ENCODE assay signal across 25 cellular contexts in the genomic region with DNA sequence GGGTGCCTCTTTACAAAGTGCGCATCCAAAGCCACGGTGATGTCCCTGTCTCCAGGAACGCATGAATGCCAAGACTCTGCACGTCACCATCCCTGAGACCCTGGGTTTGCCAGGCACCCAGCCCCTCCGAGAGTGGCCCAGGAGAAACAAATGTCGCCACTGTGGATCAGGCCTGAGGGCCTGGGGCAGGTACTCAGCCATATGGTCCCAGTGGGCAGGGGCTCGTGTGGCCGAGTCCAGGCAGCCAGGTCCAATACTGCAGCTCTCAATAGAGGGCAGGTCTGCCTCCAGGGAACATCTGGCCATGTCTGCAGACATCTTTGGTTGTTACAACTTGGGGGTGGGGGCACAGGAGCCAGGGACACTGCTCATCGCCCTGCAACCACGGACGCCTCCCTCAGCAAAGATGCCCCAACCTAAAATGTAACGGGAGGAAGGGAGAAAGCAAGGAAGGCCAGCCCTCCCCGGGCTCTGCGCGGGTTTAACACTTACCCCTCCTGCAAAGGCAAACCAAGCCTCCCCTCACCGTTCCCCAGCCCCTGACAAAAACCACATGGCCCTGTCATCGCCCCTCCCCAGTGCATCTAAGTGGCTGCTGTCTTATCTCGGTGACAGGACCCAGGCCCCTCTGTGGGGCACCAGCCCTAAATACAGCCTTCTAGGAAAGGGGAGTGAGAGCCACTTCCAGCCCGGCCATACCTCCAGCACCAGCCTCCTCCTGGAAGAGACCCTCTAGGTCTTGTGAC. TPM values are rescaled to one million over a fixed set of nuclear protein-coding genes. Genes with fewer than 3 reads are reported as not detected.
DNase-seq lines count a peak whose midpoint lies in the region; ATAC-seq and TF ChIP-seq lines count a peak whose summit lies in the region.
"Had no signal": no experiment of that assay in that cellular context is flagged by ENCODE, and none has a peak within 500 bp of the region (broad histone marks: within the 10 kb centered on the region; RNA-seq: fewer than 3 reads in every experiment).

No MANE protein-coding gene starts in this region.

- no peak overlapping the region for H3K4me3 Mint-ChIP-seq in endodermal cell
- no peak overlapping the region for H3K4me3 Mint-ChIP-seq in progenitor cell of endocrine pancreas (ENCODE audit: low read depth)
- H3K4me3 Mint-ChIP-seq: HFFc6, T-cell had no signal

- peak; percentile 16 for DNase-seq in NK-92 treated with Interleukin-12 subunit alpha and Interleukin-12 subunit beta, amount 100 ng/mL, for 24 hours (lab: John Stamatoyannopoulos, UW)
- DNase-seq in NK-92 (lab: John Stamatoyannopoulos, UW; ENCODE audit: unreplicated experiment) (no peak), endodermal cell (no peak), mesenchymal stem cell (peak; percentile 18), progenitor cell of endocrine pancreas (ENCODE audit: low spot score, unreplicated experiment) (no peak), spleen (no peak)
- DNase-seq: activated CD4-positive, alpha-beta T cell treated with anti-CD3 and anti-CD28 coated beads for 4 hours; activated naive CD4-positive, alpha-beta T cell treated with anti-CD3 and anti-CD28 coated beads, Interleukin-2, amount 50 U/mL, for 16 hours; activated T-cell treated with anti-CD3 and anti-CD28 coated beads, Interleukin-2, amount 50 U/mL, for 48 hours; DMS79 treated with DMSO at 0.1 percent for 48 hours; HFFc6; hippocampal formation; Kasumi-1; NCI-H1694 treated with DMSO at 0.1 percent for 48 hours; NCI-H69; OCI-M1; SHP77; stimulated activated CD4-positive, alpha-beta T cell treated with anti-CD3 and anti-CD28 coated beads, Interleukin-4, amount 100 ng/mL, for 1 hour; stimulated activated naive CD4-positive, alpha-beta T cell treated with Interleukin-2 at 50 U/mL for 16 hours had no signal

- WGBS in endodermal cell (ENCODE audit: insufficient coverage in 1 of 2, insufficient read length in 1 of 2), 2 experiments, result 85 to 88% methylated on average over 10 to 19 of the region's 19 CpGs
- 37% methylated on average over 16 of the region's 19 CpGs for WGBS in mesenchymal stem cell
- 63 to 78% (median 72%) methylated on average over 14 to 19 of the region's 19 CpGs for WGBS in spleen, 5 donors

- intact Hi-C loops in spleen (cut with DNase I; ENCODE audit: low total_unique reads), result no loop called here

- peaks cover 50% of the 10 kb centered on the region for H3K36me3 Mint-ChIP-seq in endodermal cell (ENCODE audit: low read depth)
- no peaks in the 10 kb centered on the region for H3K36me3 Mint-ChIP-seq in progenitor cell of endocrine pancreas (ENCODE audit: insufficient read depth)
- H3K36me3 Mint-ChIP-seq: T-cell had no signal

- H3K79me1 ChIP-seq in mesenchymal stem cell (replicated peaks; ENCODE audit: low read length, poor library complexity, severe bottlenecking), result no peaks in the 10 kb centered on the region

- H3K36me3 ChIP-seq in endodermal cell (ENCODE audit: control insufficient read depth, insufficient read depth, low read length) (peaks cover 17% of the 10 kb centered on the region), mesenchymal stem cell (ENCODE audit: control insufficient read depth in 1 of 2, insufficient read depth in 2 of 2, low read depth in 1 of 2, low read length in 2 of 2) (no peaks in the 10 kb centered on the region), spleen (no peaks in the 10 kb centered on the region)

- no peak overlapping the region for H3K4ac ChIP-seq in mesenchymal stem cell (ENCODE audit: low read depth in 1 of 2, low read length in 2 of 2)

- no peak overlapping the region for H2BK12ac ChIP-seq in mesenchymal stem cell (ENCODE audit: low read length in 2 of 2)

- H3K27me3 ChIP-seq in endodermal cell (ENCODE audit: control insufficient read depth, insufficient read depth, low read length, poor library complexity, severe bottlenecking) (no peaks in the 10 kb centered on the region), mesenchymal stem cell (ENCODE audit: control insufficient read depth in 1 of 2, insufficient read depth in 1 of 2, low read length in 2 of 2) (no peaks in the 10 kb centered on the region), spleen (replicated peaks in 1 of 7) (peaks cover 0 to 50% (median 10%) of the 10 kb centered on the region in 7 donors)
- H3K27me3 ChIP-seq: tibial nerve had no signal

- H3K4me3 ChIP-seq in endodermal cell (ENCODE audit: low read length) (no peak overlapping the region), mesenchymal stem cell (ENCODE audit: insufficient read depth in 1 of 2, low read depth in 1 of 2, low read length in 2 of 2) (no peak overlapping the region), spleen (no peak overlapping the region)
- H3K4me3 ChIP-seq: dorsolateral prefrontal cortex, tibial nerve had no signal

- ATAC-seq in HG02610 (IDR thresholded peaks at IDR 0.05; ENCODE audit: unreplicated experiment), result no peak
- ATAC-seq in GM21619 (IDR thresholded peaks at IDR 0.05; ENCODE audit: unreplicated experiment), result no peak
- ATAC-seq: T-cell had no signal

- H3K27ac Mint-ChIP-seq in endodermal cell, result peak overlapping the region; percentile 55
- H3K27ac Mint-ChIP-seq in progenitor cell of endocrine pancreas, result peak overlapping the region; percentile 56
- H3K27ac Mint-ChIP-seq: HFFc6, T-cell had no signal

- peaks cover 4% of the 10 kb centered on the region for H3K4me1 ChIP-seq in endodermal cell (ENCODE audit: control insufficient read depth, insufficient read depth, low read length)
- H3K4me1 ChIP-seq in mesenchymal stem cell (ENCODE audit: control insufficient read depth, insufficient read depth, low read depth, low read length), result peaks cover 16% of the 10 kb centered on the region
- no peaks in the 10 kb centered on the region for H3K4me1 ChIP-seq in spleen

- peaks cover 7% of the 10 kb centered on the region for H3K9me3 ChIP-seq in endodermal cell (ENCODE audit: control insufficient read depth, low read length)
- no peaks in the 10 kb centered on the region for H3K9me3 ChIP-seq in mesenchymal stem cell (ENCODE audit: control insufficient read depth, low read length)
- peaks cover 0 to 15% (median 0%) of the 10 kb centered on the region in 8 donors for H3K9me3 ChIP-seq in spleen

- no peak overlapping the region for H3K23ac ChIP-seq in mesenchymal stem cell (ENCODE audit: low read length in 2 of 2)

- peaks cover 20% of the 10 kb centered on the region for H3K4me1 Mint-ChIP-seq in endodermal cell
- H3K4me1 Mint-ChIP-seq in progenitor cell of endocrine pancreas (ENCODE audit: low read depth), result no peaks in the 10 kb centered on the region

- no peak overlapping the region for H2BK15ac ChIP-seq in mesenchymal stem cell (ENCODE audit: low read depth, poor library complexity, severe bottlenecking)

- TF ChIP-seq POLR2A in spleen (IDR thresholded peaks at IDR 0.05), result no peak

- no peak overlapping the region for H3K14ac ChIP-seq in mesenchymal stem cell (ENCODE audit: low read length in 2 of 2)

- H3K27me3 Mint-ChIP-seq in endodermal cell (ENCODE audit: insufficient read depth), result no peaks in the 10 kb centered on the region
- no peaks in the 10 kb centered on the region for H3K27me3 Mint-ChIP-seq in progenitor cell of endocrine pancreas

- no peak overlapping the region for H2BK120ac ChIP-seq in mesenchymal stem cell (ENCODE audit: low read depth, low read length)

- H3K9me3 Mint-ChIP-seq in endodermal cell (no peaks in the 10 kb centered on the region), progenitor cell of endocrine pancreas (ENCODE audit: low read depth) (no peaks in the 10 kb centered on the region)

- H2AFZ ChIP-seq in mesenchymal stem cell (ENCODE audit: low read depth, low read length), result no peak overlapping the region

- TF ChIP-seq CTCF in endodermal cell (conservative IDR thresholded peaks at IDR 0.05) (no peak), progenitor cell of endocrine pancreas (IDR thresholded peaks at IDR 0.05; ENCODE audit: unreplicated experiment) (no peak), spleen (IDR thresholded peaks at IDR 0.05 in 8 of 11, conservative IDR thresholded peaks at IDR 0.05 in 3 of 11) (no peak)

- no peak overlapping the region for H4K91ac ChIP-seq in mesenchymal stem cell (ENCODE audit: low read length)

- H3K9ac ChIP-seq in endodermal cell (ENCODE audit: extremely low read depth, low read length, poor library complexity, severe bottlenecking) (no peak overlapping the region), mesenchymal stem cell (ENCODE audit: low read length) (no peak overlapping the region)

- no peak overlapping the region for H4K8ac ChIP-seq in mesenchymal stem cell (ENCODE audit: low read length)

- no peak overlapping the region for H2BK5ac ChIP-seq in mesenchymal stem cell (ENCODE audit: low read depth, low read length, poor library complexity, severe bottlenecking)

- no peak overlapping the region for H3K4me2 ChIP-seq in mesenchymal stem cell (ENCODE audit: low read length, poor library complexity, severe bottlenecking)

- H3K27ac ChIP-seq in endodermal cell (ENCODE audit: low read depth, low read length) (no peak overlapping the region), mesenchymal stem cell (ENCODE audit: low read length, poor library complexity, severe bottlenecking) (no peak overlapping the region), spleen (no peak overlapping the region)
- H3K27ac ChIP-seq: 22Rv1, dorsolateral prefrontal cortex, tibial nerve had no signal

- no peak overlapping the region for H3K18ac ChIP-seq in mesenchymal stem cell (ENCODE audit: low read depth in 1 of 2, low read length in 2 of 2)

- H2AK5ac ChIP-seq in mesenchymal stem cell (ENCODE audit: low read length, severe bottlenecking), result no peak overlapping the region

RNA-seq across cellular contexts. Expression of a gene that starts 10.3 kb away (rescaled TPM):
- total RNA-seq in endodermal cell (1 to 10 TPM; 1.2 to 1.8 TPM), progenitor cell of endocrine pancreas (0.07 and 0.10 TPM in 2 replicates), spleen (under 1 TPM in 3 of 7 donors, not detected in 4; 0.15 to 0.34 (median 0.26) TPM)
- polyA plus RNA-seq in endodermal cell (2013, experiment 1 of 2), result 0.11 TPM
- polyA plus RNA-seq in endodermal cell (2013, experiment 2 of 2), result 0.21 TPM
- polyA plus RNA-seq in mesenchymal stem cell (2013, experiment 1 of 2), result not detected
- not detected for polyA plus RNA-seq in mesenchymal stem cell (2013, experiment 2 of 2)
- not detected for polyA plus RNA-seq in spleen
- total RNA-seq: HFFc6, T-cell had no signal

RNA-seq across cellular contexts. Expression of a gene that starts 11.4 kb away (rescaled TPM):
- total RNA-seq in endodermal cell, result 10 to 100 TPM; 34.9 to 47.6 TPM
- 15.4 TPM for polyA plus RNA-seq in endodermal cell (2013, experiment 1 of 2)
- polyA plus RNA-seq in endodermal cell (2013, experiment 2 of 2), result 17.9 TPM
- 0.18 TPM for polyA plus RNA-seq in mesenchymal stem cell (2013, experiment 1 of 2)
- 0.23 TPM for polyA plus RNA-seq in mesenchymal stem cell (2013, experiment 2 of 2)
- 1.8 and 2.0 TPM in 2 replicates for total RNA-seq in progenitor cell of endocrine pancreas
- total RNA-seq in spleen, result 1 to 10 TPM in 6 of 7 donors, under 1 TPM in 1; 0.74 to 2.8 (median 1.7) TPM
- polyA plus RNA-seq in spleen, result under 1 TPM; 0.24 to 0.93 (median 0.63) TPM

Comparison
In these comparisons a context has a peak if more than half of its experiments do, and no peak if none do; other contexts are left out.
1. DNase-seq: peak in NK-92 treated with Interleukin-12 subunit alpha and Interleukin-12 subunit beta, amount 100 ng/mL, for 24 hours (single experiment) and mesenchymal stem cell (single experiment); none in NK-92 (single experiment), endodermal cell (single experiment), progenitor cell of endocrine pancreas (single experiment) and spleen (single experiment).
2. RNA of a gene that starts 11.4 kb away (total RNA-seq): 34.9 to 47.6 TPM in endodermal cell; 1.8 to 2.0 TPM in progenitor cell of endocrine pancreas and 0.74 to 2.8 TPM in spleen; every median in the first group is over 4 times any median in the second.